23 cellular contexts compared by ENCODE assay signal in genomic region chr11:2328040-2328439, GRCh38. TPM values are rescaled to one million over a fixed set of nuclear protein-coding genes. Genes with fewer than 3 reads are reported as not detected.
"Had no signal": no experiment of that assay in that cellular context is flagged by ENCODE, and none has a peak within 500 bp of the region (broad histone marks: within the 10 kb centered on the region; RNA-seq: fewer than 3 reads in every experiment).

No MANE protein-coding gene starts in this region.

- ATAC-seq: activated CD4-positive, alpha-beta T cell treated with anti-CD3 and anti-CD28 coated beads for 36 hours; activated naive CD8-positive, alpha-beta T cell treated with anti-CD3 and anti-CD28 coated beads, Interleukin-2, amount 50 U/mL, for 24 hours; gastroesophageal sphincter; heart left ventricle; left ventricle myocardium superior; stimulated activated memory B cell treated with anti-CD40 and anti-IgM and Interleukin-4, amounts not matched to agents 10 μg/mL and 1 μg/mL and 100 μg/mL, for 72 hours had no signal

- H3K4me3 Mint-ChIP-seq: activated B cell treated with CpG ODN at 0.5 μM for 24 hours; activated CD4-positive, alpha-beta T cell treated with anti-CD3 and anti-CD28 coated beads for 36 hours; activated naive CD8-positive, alpha-beta T cell treated with anti-CD3 and anti-CD28 coated beads, Interleukin-2, amount 50 U/mL, for 24 hours; naive B cell; stimulated activated memory B cell treated with anti-CD40 and anti-IgM and Interleukin-4, amounts not matched to agents 10 μg/mL and 1 μg/mL and 100 μg/mL, for 72 hours had no signal

- H3K4me2 ChIP-seq: smooth muscle cell had no signal

- H3K27me3 ChIP-seq: gastroesophageal sphincter, heart left ventricle, sigmoid colon, stomach, transverse colon, vagina had no signal

- H3K4me3 ChIP-seq: esophagus squamous epithelium, gastroesophageal sphincter, heart left ventricle, sigmoid colon, smooth muscle cell, stomach, transverse colon, vagina had no signal

- H3K4me1 ChIP-seq: stomach, transverse colon had no signal

- DNase-seq: activated B cell treated with CpG ODN at 0.5 μM for 24 hours; activated CD4-positive, alpha-beta T cell treated with anti-CD3 and anti-CD28 coated beads for 36 hours; activated CD4-positive, alpha-beta T cell treated with anti-CD3 and anti-CD28 coated beads, Interleukin-2, amount 50 U/mL, for 4 hours; activated naive CD4-positive, alpha-beta T cell treated with anti-CD3 and anti-CD28 coated beads, Interleukin-2, amount 50 U/mL, for 16 hours; activated naive CD8-positive, alpha-beta T cell treated with anti-CD3 and anti-CD28 coated beads, Interleukin-2, amount 50 U/mL, for 24 hours; activated T-cell treated with anti-CD3 and anti-CD28 coated beads, Interleukin-2, amount 50 U/mL, for 48 hours; esophagus squamous epithelium; heart left ventricle; left ventricle myocardium superior; naive B cell; sigmoid colon; stimulated activated CD4-positive, alpha-beta T cell treated with anti-CD3 and anti-CD28 coated beads, Interleukin-15, amount 100 ng/mL, for 24 hours; stomach; T1000; transverse colon had no signal

- H3K27ac ChIP-seq: gastroesophageal sphincter, heart left ventricle, sigmoid colon, stomach, transverse colon, vagina had no signal

- H3K27ac Mint-ChIP-seq: activated B cell treated with CpG ODN at 0.5 μM for 24 hours; activated CD4-positive, alpha-beta T cell treated with anti-CD3 and anti-CD28 coated beads for 36 hours; activated naive CD8-positive, alpha-beta T cell treated with anti-CD3 and anti-CD28 coated beads, Interleukin-2, amount 50 U/mL, for 24 hours; stimulated activated memory B cell treated with anti-CD40 and anti-IgM and Interleukin-4, amounts not matched to agents 10 μg/mL and 1 μg/mL and 100 μg/mL, for 72 hours had no signal

- H3K36me3 ChIP-seq: esophagus squamous epithelium, gastroesophageal sphincter, heart left ventricle, sigmoid colon, stomach, transverse colon, vagina had no signal

- H3K4me1 Mint-ChIP-seq: activated B cell treated with CpG ODN at 0.5 μM for 24 hours; activated CD4-positive, alpha-beta T cell treated with anti-CD3 and anti-CD28 coated beads for 36 hours; activated naive CD8-positive, alpha-beta T cell treated with anti-CD3 and anti-CD28 coated beads, Interleukin-2, amount 50 U/mL, for 24 hours; naive B cell; stimulated activated memory B cell treated with anti-CD40 and anti-IgM and Interleukin-4, amounts not matched to agents 10 μg/mL and 1 μg/mL and 100 μg/mL, for 72 hours had no signal

RNA-seq across cellular contexts. Expression of gene TSPAN32, which starts 26.2 kb away (rescaled TPM):
- total RNA-seq: dermis microvascular lymphatic vessel endothelial cell, smooth muscle cell had no signal
- polyA plus RNA-seq: neural cell, smooth muscle cell had no signal

RNA-seq across cellular contexts. Expression of gene C11orf21, which starts 26.3 kb away (rescaled TPM):
- total RNA-seq: dermis microvascular lymphatic vessel endothelial cell, smooth muscle cell had no signal
- polyA plus RNA-seq: neural cell, smooth muscle cell had no signal

RNA-seq across cellular contexts. Expression of gene ASCL2, which starts 57.7 kb away (rescaled TPM):
- total RNA-seq: cardiac septum; dermis microvascular lymphatic vessel endothelial cell; smooth muscle cell; T-helper 1 cell treated with Interleukin-12 subunit alpha and Interleukin-12 subunit beta and Interleukin-4 antibody, amounts not matched to agents 30 ng/mL and 1 ng/mL, for 36 hours had no signal
- polyA plus RNA-seq: neural cell had no signal
